ENCODE assay signal across 16 cellular contexts in genomic region chr19:41232686-41233085, GRCh38. TPM values are rescaled to one million over a fixed set of nuclear protein-coding genes. Genes with fewer than 3 reads are reported as not detected.
DNase-seq lines count a peak whose midpoint lies in the region; ATAC-seq and TF ChIP-seq lines count a peak whose summit lies in the region.
"Had no signal": no experiment of that assay in that cellular context is flagged by ENCODE, and none has a peak within 500 bp of the region (broad histone marks: within the 10 kb centered on the region; RNA-seq: fewer than 3 reads in every experiment).

No MANE protein-coding gene starts in this region.

- BruUV-seq in IMR-90 (replicated peaks; lab: Mats Ljungman, UMichigan): no TSS peak

- no peak for TF ChIP-seq POLR2A in IMR-90 (IDR thresholded peaks at IDR 0.05; ENCODE audit: low read depth, low read length)
- no peak for TF ChIP-seq POLR2A in esophagus muscularis mucosa (IDR thresholded peaks at IDR 0.05; ENCODE audit: low read depth)

- H2AK5ac ChIP-seq in IMR-90 (ENCODE audit: low read depth, low read length): no peak overlapping the region

- no peak overlapping the region for H4K8ac ChIP-seq in IMR-90 (ENCODE audit: low read depth in 2 of 2, low read length in 2 of 2)

- H3K79me1 ChIP-seq in IMR-90 (ENCODE audit: low read depth in 1 of 2, low read length in 2 of 2): peaks cover 63 to 80% of the 10 kb centered on the region in 2 experiments

- dilution Hi-C loops in IMR-90 (cut with HindIII; ENCODE audit: low sequenced_read_pairs, unreplicated experiment): no loop called here

- CTCF ChIA-PET in IMR-90 (lab: Yijun Ruan, JAX): no interaction called here

- no peak overlapping the region for H3K14ac ChIP-seq in IMR-90 (replicated peaks; ENCODE audit: low read depth, low read length)

- POLR2A ChIA-PET in IMR-90 (lab: Charles Lee; ENCODE audit: unreplicated experiment): no interaction called here

- peaks cover 62% of the 10 kb centered on the region for H3K36me3 ChIP-seq in IMR-90 (ENCODE audit: control insufficient read depth, insufficient read depth, low read length)
- peaks cover 14 to 71% (median 40%) of the 10 kb centered on the region in 4 donors for H3K36me3 ChIP-seq in esophagus muscularis mucosa
- H3K36me3 ChIP-seq: HAP-1 had no signal

- TF ChIP-seq CTCF in HFFc6 (IDR thresholded peaks at IDR 0.05): no peak
- no peak for TF ChIP-seq CTCF in IMR-90 (conservative IDR thresholded peaks at IDR 0.05; ENCODE audit: low read depth, low read length)
- TF ChIP-seq CTCF in esophagus muscularis mucosa (IDR thresholded peaks at IDR 0.05): no peak

- H3K27me3 Mint-ChIP-seq in HFFc6 (ENCODE audit: insufficient read depth): peaks cover 6% of the 10 kb centered on the region; the same call in 1 of the 2 replicates
- peaks cover 8% of the 10 kb centered on the region for H3K27me3 Mint-ChIP-seq in dendritic cell treated with granulocyte-macrophage colony-stimulating factor and Interleukin-4, amounts not matched to agents 40 ng/mL and 50 ng/mL, for 4 days

- no peak for TF ChIP-seq RAD21 in IMR-90 (IDR thresholded peaks at IDR 0.05; ENCODE audit: low read length)

- H4K20me1 ChIP-seq in IMR-90 (ENCODE audit: insufficient read depth, low read length): peaks cover 26% of the 10 kb centered on the region

- peaks cover 11% of the 10 kb centered on the region for H3K4me1 Mint-ChIP-seq in HFFc6 (ENCODE audit: low read depth)
- peaks cover 14% of the 10 kb centered on the region for H3K4me1 Mint-ChIP-seq in dendritic cell treated with granulocyte-macrophage colony-stimulating factor and Interleukin-4, amounts not matched to agents 40 ng/mL and 50 ng/mL, for 4 days (ENCODE audit: low read depth)
- H3K4me1 Mint-ChIP-seq: CD4-positive, alpha-beta memory T cell had no signal

- peak overlapping the region; percentile 65; the same call in 1 of the 2 replicates for H3K23ac ChIP-seq in IMR-90 (ENCODE audit: low read depth, low read length)

- H3K4me3 Mint-ChIP-seq in HFFc6: no peak overlapping the region
- H3K4me3 Mint-ChIP-seq in dendritic cell treated with granulocyte-macrophage colony-stimulating factor and Interleukin-4, amounts not matched to agents 40 ng/mL and 50 ng/mL, for 4 days: no peak overlapping the region
- H3K4me3 Mint-ChIP-seq: CD4-positive, alpha-beta memory T cell had no signal

- ATAC-seq in IMR-90 (ENCODE audit: low read depth): no peak

- no peak overlapping the region for H3K18ac ChIP-seq in IMR-90 (ENCODE audit: low read depth, low read length)

- no peak overlapping the region for H3K4ac ChIP-seq in IMR-90 (ENCODE audit: low read depth, low read length)

- H3K27me3 ChIP-seq in IMR-90 (ENCODE audit: control insufficient read depth, insufficient read depth, low read length) (no peaks in the 10 kb centered on the region), esophagus muscularis mucosa (no peaks in the 10 kb centered on the region)

- H3K9me1 ChIP-seq in IMR-90 (ENCODE audit: insufficient read depth, low read length): peaks cover 20% of the 10 kb centered on the region

- no peak overlapping the region for H3K9ac ChIP-seq in IMR-90 (ENCODE audit: low read depth, low read length)

- DNase-seq in HFFc6: no peak
- no peak for DNase-seq in IMR-90
- no peak for DNase-seq in iPS-NIHi7 (ENCODE audit: extremely low spot score)
- DNase-seq in esophagus muscularis mucosa (ENCODE audit: extremely low spot score): no peak
- DNase-seq in NCI-H2029 (lab: John Stamatoyannopoulos, UW): no peak
- DNase-seq: C1 segment of cervical spinal cord; Calu3; CD4-positive, alpha-beta memory T cell; COR-L47; DMS53; DMS79 treated with DMSO at 0.1 percent for 48 hours; GF-D8; GOT3 had no signal

- no peak overlapping the region for H3K56ac ChIP-seq in IMR-90 (ENCODE audit: extremely low read depth, insufficient read depth, low read length)

- H3K9me3 ChIP-seq in IMR-90 (ENCODE audit: control insufficient read depth, insufficient read depth, low read length) (no peaks in the 10 kb centered on the region), esophagus muscularis mucosa (no peaks in the 10 kb centered on the region)
- H3K9me3 ChIP-seq: HAP-1 had no signal

- no peak overlapping the region for H3K4me2 ChIP-seq in IMR-90 (ENCODE audit: low read depth, low read length)

- H2BK20ac ChIP-seq in IMR-90 (ENCODE audit: low read depth, low read length): no peak overlapping the region

- in situ Hi-C loops in IMR-90 (cut with MboI; ENCODE audit: low sequenced_read_pairs): no loop called here

- no peak overlapping the region for H2BK15ac ChIP-seq in IMR-90 (ENCODE audit: low read depth, low read length)

- no peak overlapping the region for H2BK5ac ChIP-seq in IMR-90 (ENCODE audit: low read depth, low read length, poor library complexity, severe bottlenecking)

- H2BK120ac ChIP-seq in IMR-90 (ENCODE audit: low read depth, low read length): no peak overlapping the region

- intact Hi-C loops in IMR-90 (cut with micrococcal nuclease): no loop called here
- intact Hi-C loops in dendritic cell treated with granulocyte-macrophage colony-stimulating factor and Interleukin-4, amounts not matched to agents 40 ng/mL and 50 ng/mL, for 4 days (cut with micrococcal nuclease): loop anchor here (2.0 kb wide), 1 partner anchor 30 kb away; no protein-coding TSS in a partner anchor
- intact Hi-C loops in esophagus muscularis mucosa (cut with DNase I): no loop called here

- no peak overlapping the region for H3K4me3 ChIP-seq in IMR-90 (ENCODE audit: insufficient read depth, low read depth, low read length)
- H3K4me3 ChIP-seq in esophagus muscularis mucosa: no peak overlapping the region
- H3K4me3 ChIP-seq: HAP-1 had no signal

- 0 out of 2 replicates have a peak overlapping the region, but pooled peaks have one; percentile 4 for H3K27ac Mint-ChIP-seq in HFFc6
- H3K27ac Mint-ChIP-seq in dendritic cell treated with granulocyte-macrophage colony-stimulating factor and Interleukin-4, amounts not matched to agents 40 ng/mL and 50 ng/mL, for 4 days: peak overlapping the region; percentile 71
- H3K27ac Mint-ChIP-seq: CD4-positive, alpha-beta memory T cell had no signal

- TF ChIP-seq EP300 in esophagus muscularis mucosa (IDR thresholded peaks at IDR 0.05): no peak

- H3K27ac ChIP-seq in IMR-90 (ENCODE audit: insufficient read depth, low read length): no peak overlapping the region
- H3K27ac ChIP-seq in esophagus muscularis mucosa (replicated peaks in 1 of 4): peak overlapping the region in 1 of 4 donors; percentile 9

- no peak overlapping the region for H4K91ac ChIP-seq in IMR-90 (ENCODE audit: insufficient read depth, low read depth, low read length)

- H3K9me3 Mint-ChIP-seq in HFFc6: no peaks in the 10 kb centered on the region
- no peaks in the 10 kb centered on the region for H3K9me3 Mint-ChIP-seq in dendritic cell treated with granulocyte-macrophage colony-stimulating factor and Interleukin-4, amounts not matched to agents 40 ng/mL and 50 ng/mL, for 4 days
- H3K9me3 Mint-ChIP-seq: CD4-positive, alpha-beta memory T cell had no signal

- no peak overlapping the region for H2AFZ ChIP-seq in IMR-90 (replicated peaks; ENCODE audit: low read length, poor library complexity)

- peaks cover 5% of the 10 kb centered on the region for H3K4me1 ChIP-seq in IMR-90 (ENCODE audit: control insufficient read depth, insufficient read depth, low read length)
- H3K4me1 ChIP-seq in esophagus muscularis mucosa: peaks cover 0 to 10% (median 7%) of the 10 kb centered on the region in 4 donors
- H3K4me1 ChIP-seq: HAP-1 had no signal

- no CpG with 5 or more reads among the region's 8 CpGs for WGBS in IMR-90 (ENCODE audit: extremely low coverage in 2 of 2, insufficient read length in 1 of 2), 2 experiments
- 87% methylated on average over 8 of the region's 8 CpGs for WGBS in esophagus muscularis mucosa

- H3K36me3 Mint-ChIP-seq in HFFc6 (ENCODE audit: low read depth): peaks cover 31% of the 10 kb centered on the region
- no peaks in the 10 kb centered on the region for H3K36me3 Mint-ChIP-seq in dendritic cell treated with granulocyte-macrophage colony-stimulating factor and Interleukin-4, amounts not matched to agents 40 ng/mL and 50 ng/mL, for 4 days (ENCODE audit: low read depth)
- H3K36me3 Mint-ChIP-seq: CD4-positive, alpha-beta memory T cell had no signal

- H2AK9ac ChIP-seq in IMR-90 (replicated peaks; ENCODE audit: low read depth, low read length, poor library complexity): no peak overlapping the region

- H4K5ac ChIP-seq in IMR-90 (ENCODE audit: low read depth, low read length): no peak overlapping the region

TF ChIP-seq in IMR-90, 13 proteins besides CTCF, POLR2A, EP300 and RAD21 (continues in another document):
- TF ChIP-seq CHD1 (IDR thresholded peaks at IDR 0.05; ENCODE audit: low read depth, low read length): no peak
- no peak for TF ChIP-seq ELK1 (IDR thresholded peaks at IDR 0.05; ENCODE audit: borderline replicate concordance, low read depth, low read length)

RNA-seq across cellular contexts. Expression of gene AXL, which starts 13.7 kb away (rescaled TPM):
- 100 to 1,000 TPM; 419 to 474 (median 458) TPM for total RNA-seq in HFFc6 (2021; fragmentation: NEBNext Ultra II Directional; extraction: Animal tissue kit (Norgen Biotek cat#: 25700))
- total RNA-seq in IMR-90 (2012; rRNA removed) (444 and 466 TPM in 2 replicates), esophagus muscularis mucosa (100 to 1,000 TPM; 112 to 243 (median 172) TPM)
- 212 and 235 TPM in 2 replicates for polyA plus RNA-seq in IMR-90 (2012; rRNA removed)
- 163 and 168 TPM in 2 replicates for polyA plus RNA-seq in IMR-90 (2012; cell fraction: cytosol; rRNA removed)
- 125 and 184 TPM in 2 replicates for polyA plus RNA-seq in IMR-90 (2012; cell fraction: nucleus; rRNA removed; ENCODE audit: low replicate concordance)

RNA-seq across cellular contexts. Expression of gene HNRNPUL1, which starts 31.5 kb away (rescaled TPM):
- 100 to 1,000 TPM; 176 to 245 (median 234) TPM for total RNA-seq in HFFc6 (2021; fragmentation: NEBNext Ultra II Directional; extraction: Animal tissue kit (Norgen Biotek cat#: 25700))
- total RNA-seq in IMR-90 (2012; rRNA removed): 50.7 and 56.1 TPM in 2 replicates
- 67.3 and 68.1 TPM in 2 replicates for polyA plus RNA-seq in IMR-90 (2012; rRNA removed)
- polyA plus RNA-seq in IMR-90 (2012; cell fraction: cytosol; rRNA removed): 51.7 and 53.7 TPM in 2 replicates
- polyA plus RNA-seq in IMR-90 (2012; cell fraction: nucleus; rRNA removed; ENCODE audit: low replicate concordance): 65.4 and 102 TPM in 2 replicates
- 100 to 1,000 TPM; 148 to 207 (median 179) TPM for total RNA-seq in esophagus muscularis mucosa

RNA-seq across cellular contexts. Expression of gene CYP2S1, which starts 39.7 kb away (rescaled TPM):
- 1 to 10 TPM in 3 of 6 experiments, under 1 TPM in 3; 0.65 to 1.6 (median 1.1) TPM for total RNA-seq in HFFc6 (2021; fragmentation: NEBNext Ultra II Directional; extraction: Animal tissue kit (Norgen Biotek cat#: 25700))
- total RNA-seq in IMR-90 (2012; rRNA removed) (0.54 and 0.83 TPM in 2 replicates), esophagus muscularis mucosa (1 to 10 TPM; 1.7 to 3.0 (median 2.3) TPM)
- 0.98 and 2.1 TPM in 2 replicates for polyA plus RNA-seq in IMR-90 (2012; rRNA removed)
- 0.75 and 1.4 TPM in 2 replicates for polyA plus RNA-seq in IMR-90 (2012; cell fraction: cytosol; rRNA removed)
- polyA plus RNA-seq in IMR-90 (2012; cell fraction: nucleus; rRNA removed; ENCODE audit: low replicate concordance): 0.77 and 1.2 TPM in 2 replicates
- total RNA-seq: G401 had no signal
- polyA plus RNA-seq: CD4-positive, alpha-beta memory T cell had no signal
